Comparison of ENCODE assay signal across 10 cellular contexts in genomic region chr10:72278668-72279393, GRCh38. TPM values are rescaled to one million over a fixed set of nuclear protein-coding genes. Genes with fewer than 3 reads are reported as not detected.
DNase-seq lines count a peak whose midpoint lies in the region; ATAC-seq, FAIRE-seq and TF ChIP-seq lines count a peak whose summit lies in the region.
"Had no signal": no experiment of that assay in that cellular context is flagged by ENCODE, and none has a peak within 500 bp of the region (broad histone marks: within the 10 kb centered on the region; RNA-seq: fewer than 3 reads in every experiment).

No MANE protein-coding gene starts in this region.

- no peak overlapping the region for H3K9ac ChIP-seq in HepG2 (ENCODE audit: insufficient read depth, low read depth, low read length)

- no peak overlapping the region for H3K4me3 ChIP-seq in HepG2 (replicated peaks in 1 of 3; ENCODE audit: insufficient read depth in 1 of 3, low read depth in 2 of 3, low read length in 3 of 3)
- no peak overlapping the region for H3K4me3 ChIP-seq in right lobe of liver
- no peak overlapping the region for H3K4me3 ChIP-seq in vagina
- H3K4me3 ChIP-seq: esophagus squamous epithelium had no signal

- TF ChIP-seq EP300 in HepG2 (IDR thresholded peaks at IDR 0.05; ENCODE audit: low read depth in 2 of 2, low read length in 2 of 2) (no peak), HepG2 (CRISPR knock-in tag; IDR thresholded peaks at IDR 0.05; ENCODE audit: borderline replicate concordance) (no peak)

- ATAC-seq in HepG2 = no peak
- no peak for ATAC-seq in right lobe of liver
- ATAC-seq in memory B cell (ENCODE audit: low read depth) = no peak

- peak overlapping the region; percentile 4 for H3K27ac Mint-ChIP-seq in activated T-helper 1 cell treated with anti-CD3 and anti-CD28 coated beads, Interleukin-12 subunit alpha, Interleukin-12 subunit beta, Interleukin-2, Interleukin-4 antibody, amounts not matched to agents 30 ng/mL and 10 ng/mL and 1 ng/mL, durations not matched to agents 14 hours and 24 hours and 36 hours
- peak overlapping the region; percentile 26 for H3K27ac Mint-ChIP-seq in memory B cell

- no TSS peak for BruUV-seq in HepG2 (replicated peaks; lab: Mats Ljungman, UMichigan)

- POLR2A ChIA-PET in HepG2 (lab: Yijun Ruan, JAX) = interaction anchor here (0.9 to 8.5 kb wide), 3 partner anchors 18 to 42 kb away, joined by 3 to 322 read pairs (median 3); no protein-coding TSS in a partner anchor

- no peak overlapping the region for H3K4me2 ChIP-seq in HepG2 (ENCODE audit: low read depth, low read length)

- no peaks in the 10 kb centered on the region for H3K9me3 ChIP-seq in HepG2 (ENCODE audit: low read length)
- H3K9me3 ChIP-seq in right lobe of liver = no peaks in the 10 kb centered on the region
- H3K9me3 ChIP-seq in vagina = no peaks in the 10 kb centered on the region
- H3K9me3 ChIP-seq: esophagus squamous epithelium had no signal

- WGBS in HepG2 (ENCODE audit: low lambda C conversion rate) = 53% methylated on average over 5 of the region's 5 CpGs
- 77% methylated on average over 4 of the region's 5 CpGs for WGBS in right lobe of liver (ENCODE audit: insufficient coverage, low coverage, low lambda C conversion rate, missing lambda C conversion rate)

- TF ChIP-seq RAD21 in HepG2 (CRISPR knock-in tag; IDR thresholded peaks at IDR 0.05) = no peak

- H3K36me3 Mint-ChIP-seq in activated T-helper 1 cell treated with anti-CD3 and anti-CD28 coated beads, Interleukin-12 subunit alpha, Interleukin-12 subunit beta, Interleukin-2, Interleukin-4 antibody, amounts not matched to agents 30 ng/mL and 10 ng/mL and 1 ng/mL, durations not matched to agents 14 hours and 24 hours and 36 hours (ENCODE audit: low read depth) = peaks cover 28% of the 10 kb centered on the region
- H3K36me3 Mint-ChIP-seq in memory B cell = peaks cover 12% of the 10 kb centered on the region

- H3K36me3 ChIP-seq in HepG2 (replicated peaks in 1 of 2; ENCODE audit: control insufficient read depth in 1 of 2, insufficient read depth in 2 of 2, low read length in 2 of 2) (peaks cover 2 to 13% of the 10 kb centered on the region in 2 experiments; a peak in 3 of 5 replicates), right lobe of liver (peaks cover 0 to 8% (median 2%) of the 10 kb centered on the region in 4 donors), vagina (peaks cover 0 to 25% of the 10 kb centered on the region in 2 donors)

- H3K4me3 Mint-ChIP-seq in activated T-helper 1 cell treated with anti-CD3 and anti-CD28 coated beads, Interleukin-12 subunit alpha, Interleukin-12 subunit beta, Interleukin-2, Interleukin-4 antibody, amounts not matched to agents 30 ng/mL and 10 ng/mL and 1 ng/mL, durations not matched to agents 14 hours and 24 hours and 36 hours = no peak overlapping the region
- no peak overlapping the region for H3K4me3 Mint-ChIP-seq in memory B cell
- H3K4me3 Mint-ChIP-seq: stimulated activated naive CD8-positive, alpha-beta T cell treated with anti-CD3 and anti-CD28 coated beads, Interleukin-15, Interleukin-2, amounts not matched to agents 100 ng/mL and 50 ng/mL, for 24 hours had no signal

- no peaks in the 10 kb centered on the region for H3K9me3 Mint-ChIP-seq in activated T-helper 1 cell treated with anti-CD3 and anti-CD28 coated beads, Interleukin-12 subunit alpha, Interleukin-12 subunit beta, Interleukin-2, Interleukin-4 antibody, amounts not matched to agents 30 ng/mL and 10 ng/mL and 1 ng/mL, durations not matched to agents 14 hours and 24 hours and 36 hours
- no peaks in the 10 kb centered on the region for H3K9me3 Mint-ChIP-seq in memory B cell
- H3K9me3 Mint-ChIP-seq: stimulated activated naive CD8-positive, alpha-beta T cell treated with anti-CD3 and anti-CD28 coated beads, Interleukin-15, Interleukin-2, amounts not matched to agents 100 ng/mL and 50 ng/mL, for 24 hours had no signal

- no peaks in the 10 kb centered on the region; a peak in 1 of 5 replicates for H3K27me3 ChIP-seq in HepG2 (ENCODE audit: control insufficient read depth in 1 of 2, insufficient read depth in 2 of 2, low read length in 2 of 2)
- no peaks in the 10 kb centered on the region for H3K27me3 ChIP-seq in right lobe of liver
- no peaks in the 10 kb centered on the region for H3K27me3 ChIP-seq in vagina
- H3K27me3 ChIP-seq: esophagus squamous epithelium had no signal

- H3K27ac ChIP-seq in HepG2 (ENCODE audit: extremely low read length, insufficient read depth, low read length) = no peak overlapping the region
- no peak overlapping the region for H3K27ac ChIP-seq in right lobe of liver
- no peak overlapping the region for H3K27ac ChIP-seq in vagina

- no peak for TF ChIP-seq POLR2A in HepG2 (IDR thresholded peaks at IDR 0.05; ENCODE audit: insufficient read depth in 1 of 2, low read depth in 2 of 2, low read length in 2 of 2)
- no peak for TF ChIP-seq POLR2A in right lobe of liver (IDR thresholded peaks at IDR 0.05)
- no peak for TF ChIP-seq POLR2A in vagina (IDR thresholded peaks at IDR 0.05)

- H4K20me1 ChIP-seq in HepG2 (ENCODE audit: insufficient read depth, low read length) = peaks cover 26% of the 10 kb centered on the region

- H3K4me1 Mint-ChIP-seq in activated T-helper 1 cell treated with anti-CD3 and anti-CD28 coated beads, Interleukin-12 subunit alpha, Interleukin-12 subunit beta, Interleukin-2, Interleukin-4 antibody, amounts not matched to agents 30 ng/mL and 10 ng/mL and 1 ng/mL, durations not matched to agents 14 hours and 24 hours and 36 hours (ENCODE audit: low read depth) = peaks cover 39% of the 10 kb centered on the region
- H3K4me1 Mint-ChIP-seq in memory B cell = peaks cover 24% of the 10 kb centered on the region

- H2AFZ ChIP-seq in HepG2 (ENCODE audit: low read length) = no peak overlapping the region

- H3K4me1 ChIP-seq in HepG2 (ENCODE audit: insufficient read depth, low read length) = peaks cover 41% of the 10 kb centered on the region
- H3K4me1 ChIP-seq in right lobe of liver = peaks cover 0 to 11% (median 4%) of the 10 kb centered on the region in 4 donors
- H3K4me1 ChIP-seq in vagina = peaks cover 21% of the 10 kb centered on the region

- in situ Hi-C loops in HepG2 (cut with HindIII; ENCODE audit: extremely low pct_ligation_motif_present, low pct_unique_long_range_greater_than_20kb) = loop anchor here (5.0 kb wide), 1 partner anchor 48 kb away; no protein-coding TSS in a partner anchor

- no peak for FAIRE-seq in HepG2 (lab: Jason Lieb, UNC)

- peaks cover 22% of the 10 kb centered on the region for H3K79me2 ChIP-seq in HepG2 (ENCODE audit: insufficient read depth, low read length)

- no peak for DNase-seq in HepG2 (ENCODE audit: low spot score)
- no peak for DNase-seq in right lobe of liver
- DNase-seq in activated T-helper 1 cell treated with anti-CD3 and anti-CD28 coated beads, Interleukin-12 subunit alpha, Interleukin-12 subunit beta, Interleukin-2, Interleukin-4 antibody, amounts not matched to agents 30 ng/mL and 10 ng/mL and 1 ng/mL, durations not matched to agents 14 hours and 24 hours and 36 hours (ENCODE audit: low spot score) = no peak
- DNase-seq in memory B cell (ENCODE audit: low spot score in 2 of 2) = no peak
- DNase-seq in vagina (ENCODE audit: extremely low spot score in 2 of 2) = no peak
- no peak for DNase-seq in NCI-H510A (lab: John Stamatoyannopoulos, UW)
- no peak for DNase-seq in NCI-H510A treated with DMSO at 0.1 percent for 48 hours (lab: John Stamatoyannopoulos, UW)
- DNase-seq in NCI-H2196 (lab: John Stamatoyannopoulos, UW; ENCODE audit: unreplicated experiment) = no peak
- DNase-seq: esophagus squamous epithelium had no signal

- CTCF ChIA-PET in HepG2 (lab: Yijun Ruan, JAX; ENCODE audit: low intra/inter-chr PET ratio, low total read pairs) = no interaction called here

- no peaks in the 10 kb centered on the region for H3K27me3 Mint-ChIP-seq in activated T-helper 1 cell treated with anti-CD3 and anti-CD28 coated beads, Interleukin-12 subunit alpha, Interleukin-12 subunit beta, Interleukin-2, Interleukin-4 antibody, amounts not matched to agents 30 ng/mL and 10 ng/mL and 1 ng/mL, durations not matched to agents 14 hours and 24 hours and 36 hours (ENCODE audit: insufficient read depth)
- H3K27me3 Mint-ChIP-seq in memory B cell = no peaks in the 10 kb centered on the region
- H3K27me3 Mint-ChIP-seq: stimulated activated naive CD8-positive, alpha-beta T cell treated with anti-CD3 and anti-CD28 coated beads, Interleukin-15, Interleukin-2, amounts not matched to agents 100 ng/mL and 50 ng/mL, for 24 hours had no signal

- intact Hi-C loops in HepG2 (cut with micrococcal nuclease; ENCODE audit: unreplicated experiment) (no loop called here), right lobe of liver (cut with DNase I) (no loop called here), vagina (cut with DNase I) (loop anchor here (5.0 to 10.0 kb wide), 2 partner anchors 43 to 54 kb away; no protein-coding TSS in a partner anchor)
- intact Hi-C loops in activated T-helper 1 cell treated with anti-CD3 and anti-CD28 coated beads, Interleukin-12 subunit alpha, Interleukin-12 subunit beta, Interleukin-2, Interleukin-4 antibody, amounts not matched to agents 30 ng/mL and 10 ng/mL and 1 ng/mL, durations not matched to agents 14 hours and 24 hours and 36 hours (cut with micrococcal nuclease) = no loop called here

- TF ChIP-seq CTCF in HepG2 (CRISPR knock-in tag; IDR thresholded peaks at IDR 0.05) (no peak), right lobe of liver (IDR thresholded peaks at IDR 0.05) (no peak), vagina (IDR thresholded peaks at IDR 0.05) (no peak)

RNA-seq across cellular contexts. Expression of gene DDIT4, which starts 5.1 kb away (rescaled TPM):
- total RNA-seq in HepG2 (2016; rRNA removed; fragmentation: Illumina TruSeq; extraction: Trizol) (35.2 and 35.6 TPM in 2 replicates), right lobe of liver (100 to 1,000 TPM in 4 of 6 experiments, 10 to 100 TPM in 2; 51.7 to 180 (median 143) TPM), vagina (1,063 TPM)
- total RNA-seq in HepG2 (2016; cell fraction: cytosol; rRNA removed; fragmentation: Illumina TruSeq; extraction: Trizol; ENCODE audit: low read depth) = 17.3 and 17.4 TPM in 2 replicates
- 35.9 and 37.2 TPM in 2 replicates for total RNA-seq in HepG2 (2016; cell fraction: insoluble cytoplasmic fraction; rRNA removed; fragmentation: Illumina TruSeq; extraction: Trizol)
- total RNA-seq in HepG2 (2016; cell fraction: membrane; rRNA removed; fragmentation: Illumina TruSeq; extraction: Trizol) = 34.5 and 35.2 TPM in 2 replicates
- total RNA-seq in HepG2 (2016; cell fraction: nucleus; rRNA removed; fragmentation: Illumina TruSeq; extraction: Trizol) = 19.2 and 19.4 TPM in 2 replicates
- polyA plus RNA-seq in HepG2 (2011; rRNA removed) = 40.7 and 78.9 TPM in 2 replicates
- 47.3 and 59.3 TPM in 2 replicates for polyA plus RNA-seq in HepG2 (2011; cell fraction: cytosol; rRNA removed)
- 73.1 and 98.3 TPM in 2 replicates for polyA plus RNA-seq in HepG2 (2011; cell fraction: nucleus; rRNA removed)
- polyA plus RNA-seq in HepG2 (2012) = 82.2 and 137 TPM in 2 replicates
- polyA plus RNA-seq in HepG2 (2016; cell fraction: cytosol; fragmentation: Illumina TruSeq; extraction: Trizol; ENCODE audit: low read depth) = 3.8 and 5.2 TPM in 2 replicates
- polyA plus RNA-seq in HepG2 (2016; cell fraction: insoluble cytoplasmic fraction; fragmentation: Illumina TruSeq; extraction: Trizol; ENCODE audit: low read depth) = 24.9 and 26.7 TPM in 2 replicates
- polyA plus RNA-seq in HepG2 (2016; cell fraction: membrane; fragmentation: Illumina TruSeq; extraction: Trizol; ENCODE audit: low read depth) = 8.1 and 8.4 TPM in 2 replicates
- 27.3 and 28.4 TPM in 2 replicates for polyA plus RNA-seq in HepG2 (2016; cell fraction: nucleus; fragmentation: Illumina TruSeq; extraction: Trizol; ENCODE audit: insufficient read depth, low read depth)
- 150 and 161 TPM in 2 replicates for polyA minus RNA-seq in HepG2 (2011; rRNA and poly(A)+ RNA removed; ENCODE audit: low replicate concordance)
- polyA minus RNA-seq in HepG2 (2011; cell fraction: cytosol; rRNA and poly(A)+ RNA removed) = 74.7 and 77.2 TPM in 2 replicates
- polyA minus RNA-seq in HepG2 (2011; cell fraction: nucleus; rRNA and poly(A)+ RNA removed) = 51.2 and 56.2 TPM in 2 replicates
- total RNA-seq in activated T-helper 1 cell treated with anti-CD3 and anti-CD28 coated beads, Interleukin-12 subunit alpha, Interleukin-12 subunit beta, Interleukin-2, Interleukin-4 antibody, amounts not matched to agents 30 ng/mL and 10 ng/mL and 1 ng/mL, durations not matched to agents 14 hours and 24 hours and 36 hours = 178 and 183 TPM in 2 replicates
